In the genomic region with DNA sequence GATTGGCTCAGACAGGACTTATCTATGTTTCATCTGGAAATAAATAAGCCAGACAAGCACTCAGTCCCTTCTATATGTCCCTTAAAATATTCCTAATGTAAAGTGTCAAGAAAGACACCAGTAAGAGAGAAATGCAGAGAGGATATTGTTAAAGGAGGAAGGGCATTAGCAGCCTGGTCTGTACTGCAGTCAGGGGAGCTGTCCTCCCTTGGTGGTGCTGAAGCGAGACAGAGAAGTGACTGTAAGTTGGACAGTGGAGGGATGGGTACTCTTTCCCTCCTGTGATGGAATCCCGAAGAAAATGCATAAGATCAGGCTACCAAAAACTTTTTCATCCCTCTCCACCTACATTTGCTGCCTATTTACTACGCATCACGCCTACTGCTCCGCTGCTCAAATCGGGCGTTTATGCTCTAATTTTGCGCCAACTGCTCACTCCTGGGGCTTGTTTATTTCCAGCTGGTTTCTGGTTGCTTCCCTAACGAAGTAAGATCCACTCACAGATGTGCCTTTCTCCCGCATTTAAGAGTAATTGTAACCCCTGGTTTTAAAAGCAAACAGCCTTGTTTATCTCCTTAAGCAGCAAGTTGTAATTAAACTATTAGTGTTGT, we compare ENCODE assay signal across 8 cellular contexts. TPM values are rescaled to one million over a fixed set of nuclear protein-coding genes. Genes with fewer than 3 reads are reported as not detected.
DNase-seq lines count a peak whose midpoint lies in the region; ATAC-seq and TF ChIP-seq lines count a peak whose summit lies in the region.

No MANE protein-coding gene starts in this region.

- H3K4me3 ChIP-seq in AG10803 (ENCODE audit: low read length) (no peak overlapping the region), fibroblast of pulmonary artery (replicated peaks; ENCODE audit: low read depth, low read length) (no peak overlapping the region)

- ATAC-seq in HG03159 (IDR thresholded peaks at IDR 0.05; ENCODE audit: unreplicated experiment): peak; percentile 53
- ATAC-seq in GM18519 (IDR thresholded peaks at IDR 0.05; ENCODE audit: low FRiP score, unreplicated experiment): no peak
- ATAC-seq in GM21381 (IDR thresholded peaks at IDR 0.05; ENCODE audit: unreplicated experiment): no peak
- no peak for ATAC-seq in HG02642 (IDR thresholded peaks at IDR 0.05; ENCODE audit: poor library complexity, unreplicated experiment)

- TF ChIP-seq CTCF in AG10803 (conservative IDR thresholded peaks at IDR 0.05; ENCODE audit: low read length): no peak
- TF ChIP-seq CTCF in fibroblast of pulmonary artery (IDR thresholded peaks at IDR 0.05; ENCODE audit: low read length, missing control alignments): no peak

- DNase-seq in AG10803 (ENCODE audit: low read depth) (peak; percentile 62), UCSD-AML1 (lab: John Stamatoyannopoulos, UW; ENCODE audit: unreplicated experiment) (peak; percentile 54), fibroblast of pulmonary artery (ENCODE audit: low read depth) (peak; percentile 68), pulmonary artery endothelial cell (ENCODE audit: low read depth, low spot score) (peak; percentile 2)

RNA-seq across cellular contexts. Expression of gene PHACTR1, which starts 35.2 kb away (rescaled TPM):
- total RNA-seq in pulmonary artery endothelial cell: 5.8 and 7.0 TPM in 2 replicates

Comparison
In these comparisons a context has a peak if more than half of its experiments do, and no peak if none do; other contexts are left out.
1. DNase-seq: peak in every context shown above with its lines; median percentile 68 in fibroblast of pulmonary artery; 62 in AG10803; 54 in UCSD-AML1; 2 in pulmonary artery endothelial cell.